In genomic region chr3:155296413-155296812, GRCh38 we compare ENCODE assay signal across 2 cellular contexts.
TF ChIP-seq lines count a peak whose summit lies in the region.

No MANE protein-coding gene starts in this region.

TF ChIP-seq in HepG2, 621 proteins besides CTCF, POLR2A, EP300 and RAD21:
- peak; percentile 84; the same call in 1 of the 2 replicates for TF ChIP-seq ZNF432 (CRISPR knock-in tag; IDR thresholded peaks at IDR 0.05; ENCODE audit: borderline replicate concordance)
- no peak for TF ChIP-seq ZNF790 (CRISPR knock-in tag; IDR thresholded peaks at IDR 0.05; ENCODE audit: borderline replicate concordance)

TF ChIP-seq in K562, 482 proteins besides CTCF, POLR2A, EP300 and RAD21:
- TF ChIP-seq TRIM28 (IDR thresholded peaks at IDR 0.05) (peak; percentile 84), ZNF280A (IDR thresholded peaks at IDR 0.05; ENCODE audit: low read depth, partially characterized antibody) (peak; percentile 64), ZNF232 (CRISPR knock-in tag; IDR thresholded peaks at IDR 0.05) (no peak), CBX3 (IDR thresholded peaks at IDR 0.05; ENCODE audit: borderline replicate concordance in 1 of 2, low read length in 2 of 2) (peak in 1 of 2 experiments; percentile 70; a peak in 1 of 3 replicates), TRIM24 (IDR thresholded peaks at IDR 0.05) (peak; percentile 16 to 38; a peak in 1 of 4 replicates), CBX5 (IDR thresholded peaks at IDR 0.05; ENCODE audit: borderline replicate concordance, low read depth) (0 out of 2 replicates have a peak, but pooled peaks have one; percentile 21), PTTG1 (tag; IDR thresholded peaks at IDR 0.05; ENCODE audit: low read depth) (no peak)
